In genomic region chr14:35909675-35910074, GRCh38 we compare ENCODE assay signal across 16 cellular contexts.
DNase-seq lines count a peak whose midpoint lies in the region; ATAC-seq and TF ChIP-seq lines count a peak whose summit lies in the region.
"Had no signal": no experiment of that assay in that cellular context is flagged by ENCODE, and none has a peak within 500 bp of the region (broad histone marks: within the 10 kb centered on the region; RNA-seq: fewer than 3 reads in every experiment).

No MANE protein-coding gene starts in this region.

- H3K27me3 Mint-ChIP-seq in nephron (ENCODE audit: low read depth) (no peaks in the 10 kb centered on the region), glutamatergic neuron (ENCODE audit: unreplicated experiment) (no peaks in the 10 kb centered on the region)

- ATAC-seq in left colon (peak; percentile 100), psoas muscle (no peak)
- ATAC-seq: HCT116 had no signal

- intact Hi-C loops in colonic mucosa (cut with DNase I) = no loop called here
- intact Hi-C loops in left colon (cut with DNase I, micrococcal nuclease) = no loop called here
- intact Hi-C loops in transverse colon (cut with DNase I; ENCODE audit: low total_unique reads) = no loop called here
- intact Hi-C loops in psoas muscle (cut with DNase I) = no loop called here

- peak; percentile 28 for DNase-seq in colonic mucosa
- peak; percentile 23 to 41 for DNase-seq in left colon
- DNase-seq in transverse colon = peak; percentile 44
- no peak for DNase-seq in psoas muscle
- no peak for DNase-seq in H4 (ENCODE audit: low spot score)
- DNase-seq in glutamatergic neuron = no peak
- DNase-seq: C1 segment of cervical spinal cord; Calu3; CD4-positive, alpha-beta memory T cell; COR-L47; DMS53; DMS79 treated with DMSO at 0.1 percent for 48 hours; GM23248; H9 had no signal

- H3K27ac Mint-ChIP-seq in nephron (peak overlapping the region in 2 of 3 experiments; percentile 34 to 90), glutamatergic neuron (ENCODE audit: unreplicated experiment) (no peak overlapping the region)
- H3K27ac Mint-ChIP-seq: CD4-positive, alpha-beta memory T cell; H9 had no signal

- TF ChIP-seq EP300 in transverse colon (IDR thresholded peaks at IDR 0.05; ENCODE audit: low read depth) = no peak

- H3K36me3 Mint-ChIP-seq in nephron (ENCODE audit: low read depth) (no peaks in the 10 kb centered on the region), glutamatergic neuron (ENCODE audit: unreplicated experiment) (no peaks in the 10 kb centered on the region)
- H3K36me3 Mint-ChIP-seq: CD4-positive, alpha-beta memory T cell had no signal

- no peaks in the 10 kb centered on the region for H3K4me1 ChIP-seq in colonic mucosa
- H3K4me1 ChIP-seq in transverse colon = peaks cover 0 to 6% (median 3%) of the 10 kb centered on the region in 4 donors
- no peaks in the 10 kb centered on the region for H3K4me1 ChIP-seq in psoas muscle

- H3K27ac ChIP-seq in colonic mucosa (no peak overlapping the region), transverse colon (peak overlapping the region in 1 of 4 donors; percentile 38), psoas muscle (no peak overlapping the region)
- H3K27ac ChIP-seq: GM23248 had no signal

- WGBS in transverse colon (ENCODE audit: low coverage in 1 of 2), 2 donors = 57 to 67% methylated on average over 3 to 4 of the region's 4 CpGs
- 77 to 85% (median 77%) methylated on average over 4 of the region's 4 CpGs for WGBS in psoas muscle, 3 donors

- TF ChIP-seq CTCF in colonic mucosa (IDR thresholded peaks at IDR 0.05) (no peak), nephron (IDR thresholded peaks at IDR 0.05; ENCODE audit: unreplicated experiment in 3 of 3) (no peak), transverse colon (IDR thresholded peaks at IDR 0.05) (peak in 1 of 5 experiments; percentile 9), psoas muscle (IDR thresholded peaks at IDR 0.05) (no peak), glutamatergic neuron (IDR thresholded peaks at IDR 0.05; ENCODE audit: partially characterized antibody, unreplicated experiment) (no peak)

- H3K9ac ChIP-seq in colonic mucosa (ENCODE audit: low read depth in 2 of 2, low read length in 2 of 2) = no peak overlapping the region
- H3K9ac ChIP-seq: GM23248 had no signal

- H3K9me3 Mint-ChIP-seq in nephron (no peaks in the 10 kb centered on the region), glutamatergic neuron (ENCODE audit: unreplicated experiment) (no peaks in the 10 kb centered on the region)
- H3K9me3 Mint-ChIP-seq: H9 had no signal

- H3K36me3 ChIP-seq in colonic mucosa = no peaks in the 10 kb centered on the region
- no peaks in the 10 kb centered on the region for H3K36me3 ChIP-seq in transverse colon
- H3K36me3 ChIP-seq in psoas muscle (ENCODE audit: insufficient read depth in 1 of 2, low read depth in 1 of 2) = no peaks in the 10 kb centered on the region

- in situ Hi-C loops in transverse colon (cut with MboI; ENCODE audit: low pct_ligation_motif_present in 1 of 4, low pct_unique_long_range_greater_than_20kb in 1 of 4, low sequenced_read_pairs in 3 of 4) = no loop called here

- H3K27me3 ChIP-seq in colonic mucosa (no peaks in the 10 kb centered on the region), transverse colon (no peaks in the 10 kb centered on the region), psoas muscle (ENCODE audit: insufficient read depth in 3 of 3, low read length in 2 of 3) (no peaks in the 10 kb centered on the region)

- H3K4me3 Mint-ChIP-seq in nephron = no peak overlapping the region
- no peak overlapping the region for H3K4me3 Mint-ChIP-seq in glutamatergic neuron (ENCODE audit: unreplicated experiment)
- H3K4me3 Mint-ChIP-seq: CD4-positive, alpha-beta memory T cell; H9 had no signal

- H3K4me3 ChIP-seq in colonic mucosa (no peak overlapping the region), transverse colon (no peak overlapping the region), psoas muscle (no peak overlapping the region)
- H3K4me3 ChIP-seq: GM23248 had no signal

- no peaks in the 10 kb centered on the region for H3K4me1 Mint-ChIP-seq in nephron
- H3K4me1 Mint-ChIP-seq in glutamatergic neuron (ENCODE audit: low read depth, unreplicated experiment) = no peaks in the 10 kb centered on the region
- H3K4me1 Mint-ChIP-seq: CD4-positive, alpha-beta memory T cell; H9 had no signal

- no peak for TF ChIP-seq POLR2A in transverse colon (IDR thresholded peaks at IDR 0.05)

- H3K9me3 ChIP-seq in colonic mucosa (no peaks in the 10 kb centered on the region), transverse colon (no peaks in the 10 kb centered on the region), psoas muscle (no peaks in the 10 kb centered on the region)

Comparison
In these comparisons a context has a peak if more than half of its experiments do, and no peak if none do; other contexts are left out.
1. DNase-seq: peak in colonic mucosa (single experiment), left colon (2 of 2) and transverse colon (single experiment); none in psoas muscle (0 of 2), H4 (single experiment) and glutamatergic neuron (single experiment).